In the genomic region with DNA sequence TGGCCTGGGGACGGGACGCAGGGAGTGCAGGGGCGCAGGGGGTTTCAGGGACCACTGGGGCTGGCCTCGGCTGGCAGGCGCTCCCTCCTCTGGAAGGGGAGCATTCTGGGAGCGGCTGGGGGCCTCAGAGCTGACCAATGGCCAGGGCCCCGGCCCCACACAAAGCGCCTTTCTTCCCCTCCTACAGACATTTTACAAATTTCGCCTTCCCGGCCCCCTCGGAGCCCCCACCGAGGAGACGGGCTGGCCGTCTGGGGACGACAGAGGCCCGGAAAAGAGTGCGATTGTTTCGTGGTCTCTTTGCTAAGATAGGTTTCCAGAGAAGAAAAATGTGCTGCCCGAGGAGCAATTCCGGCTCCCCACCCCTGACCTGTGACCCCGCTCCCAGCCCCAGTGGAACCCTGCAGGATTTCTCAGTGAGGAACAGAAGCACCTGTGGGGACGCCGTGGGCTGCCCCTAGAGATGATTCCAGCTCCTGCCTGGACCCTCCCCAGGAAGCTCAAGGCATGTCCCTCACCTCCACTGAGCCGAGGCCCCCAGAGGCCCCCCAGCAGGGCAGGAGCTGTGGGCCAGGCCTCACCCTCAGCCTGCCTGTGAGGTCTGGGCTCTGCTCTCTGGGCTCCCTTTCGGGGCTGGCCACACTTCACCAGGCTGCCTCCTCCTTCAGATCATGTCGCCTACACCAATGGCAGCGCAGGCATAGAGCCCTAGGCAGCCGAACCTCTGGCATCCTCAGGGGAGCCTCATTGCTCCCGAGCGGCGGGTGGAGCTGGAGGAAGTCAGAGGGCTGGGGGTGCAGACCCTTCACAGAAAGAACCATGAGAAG, we compare ENCODE assay signal across 22 cellular contexts. TPM values are rescaled to one million over a fixed set of nuclear protein-coding genes. Genes with fewer than 3 reads are reported as not detected.
"Had no signal": no experiment of that assay in that cellular context is flagged by ENCODE, and none has a peak within 500 bp of the region (broad histone marks: within the 10 kb centered on the region; RNA-seq: fewer than 3 reads in every experiment).

No MANE protein-coding gene starts in this region.

- ATAC-seq: activated CD8-positive, alpha-beta T cell treated with anti-CD3 and anti-CD28 coated beads for 36 hours; activated T-helper 17 cell treated with anti-CD3 and anti-CD28 coated beads, Interleukin-2, amount 50 U/mL, for 72 hours; foreskin keratinocyte; left lobe of liver; mucosa of descending colon; stimulated activated naive B cell treated with anti-CD40 and anti-IgM and Interleukin-4, amounts not matched to agents 10 μg/mL and 1 μg/mL and 100 μg/mL, for 72 hours had no signal

- H3K4me3 Mint-ChIP-seq: activated CD4-positive, alpha-beta T cell treated with anti-CD3 and anti-CD28 coated beads, Interleukin-2, amount 10 ng/mL, durations not matched to agents 24 days and 14 days; activated CD8-positive, alpha-beta T cell treated with anti-CD3 and anti-CD28 coated beads for 36 hours; activated naive CD8-positive, alpha-beta T cell treated with anti-CD3 and anti-CD28 coated beads for 36 hours; activated T-helper 17 cell treated with anti-CD3 and anti-CD28 coated beads, Interleukin-2, amount 50 U/mL, for 72 hours; memory B cell; naive B cell; stimulated activated naive B cell treated with anti-CD40 and anti-IgM and Interleukin-4, amounts not matched to agents 10 μg/mL and 1 μg/mL and 100 μg/mL, for 72 hours had no signal

- DNase-seq: activated CD4-positive, alpha-beta T cell treated with anti-CD3 and anti-CD28 coated beads, Interleukin-2, amount 10 ng/mL, durations not matched to agents 24 days and 14 days; activated CD8-positive, alpha-beta T cell treated with anti-CD3 and anti-CD28 coated beads for 36 hours; activated naive CD4-positive, alpha-beta T cell; activated naive CD8-positive, alpha-beta T cell treated with anti-CD3 and anti-CD28 coated beads for 36 hours; activated T-cell treated with anti-CD3 and anti-CD28 coated beads, Interleukin-2, amount 50 U/mL, for 1 hour; amniotic stem cell; foreskin keratinocyte; islet precursor cell; naive B cell; spleen; stimulated activated naive B cell treated with anti-CD40 and anti-IgM and Interleukin-4, amounts not matched to agents 10 μg/mL and 1 μg/mL and 100 μg/mL, for 72 hours; T-helper 1 cell; T1000 had no signal

- H3K9me3 Mint-ChIP-seq: activated CD4-positive, alpha-beta T cell treated with anti-CD3 and anti-CD28 coated beads, Interleukin-2, amount 10 ng/mL, durations not matched to agents 24 days and 14 days; activated CD8-positive, alpha-beta T cell treated with anti-CD3 and anti-CD28 coated beads for 36 hours; activated naive CD8-positive, alpha-beta T cell treated with anti-CD3 and anti-CD28 coated beads for 36 hours; activated T-helper 17 cell treated with anti-CD3 and anti-CD28 coated beads, Interleukin-2, amount 50 U/mL, for 72 hours; memory B cell; naive B cell; stimulated activated naive B cell treated with anti-CD40 and anti-IgM and Interleukin-4, amounts not matched to agents 10 μg/mL and 1 μg/mL and 100 μg/mL, for 72 hours had no signal

- H3K27ac ChIP-seq: cardiac muscle cell, foreskin keratinocyte, spleen, thoracic aorta had no signal

- H3K9me3 ChIP-seq: mucosa of descending colon, spleen, thoracic aorta had no signal

- H3K4me3 ChIP-seq: cardiac muscle cell, dorsolateral prefrontal cortex, mucosa of descending colon, spleen, thoracic aorta had no signal

- H3K4me1 Mint-ChIP-seq: activated CD4-positive, alpha-beta T cell treated with anti-CD3 and anti-CD28 coated beads, Interleukin-2, amount 10 ng/mL, durations not matched to agents 24 days and 14 days; activated naive CD8-positive, alpha-beta T cell treated with anti-CD3 and anti-CD28 coated beads for 36 hours; activated T-helper 17 cell treated with anti-CD3 and anti-CD28 coated beads, Interleukin-2, amount 50 U/mL, for 72 hours; memory B cell had no signal

- H3K36me3 ChIP-seq: cardiac muscle cell, spleen, thoracic aorta had no signal

- H3K27me3 Mint-ChIP-seq: activated CD4-positive, alpha-beta T cell treated with anti-CD3 and anti-CD28 coated beads, Interleukin-2, amount 10 ng/mL, durations not matched to agents 24 days and 14 days; activated CD8-positive, alpha-beta T cell treated with anti-CD3 and anti-CD28 coated beads for 36 hours had no signal

- H3K27ac Mint-ChIP-seq: activated CD4-positive, alpha-beta T cell treated with anti-CD3 and anti-CD28 coated beads, Interleukin-2, amount 10 ng/mL, durations not matched to agents 24 days and 14 days; activated CD8-positive, alpha-beta T cell treated with anti-CD3 and anti-CD28 coated beads for 36 hours; activated naive CD8-positive, alpha-beta T cell treated with anti-CD3 and anti-CD28 coated beads for 36 hours; activated T-helper 17 cell treated with anti-CD3 and anti-CD28 coated beads, Interleukin-2, amount 50 U/mL, for 72 hours; memory B cell; stimulated activated naive B cell treated with anti-CD40 and anti-IgM and Interleukin-4, amounts not matched to agents 10 μg/mL and 1 μg/mL and 100 μg/mL, for 72 hours had no signal

- H3K36me3 Mint-ChIP-seq: activated naive CD8-positive, alpha-beta T cell treated with anti-CD3 and anti-CD28 coated beads for 36 hours; memory B cell; naive B cell; stimulated activated naive B cell treated with anti-CD40 and anti-IgM and Interleukin-4, amounts not matched to agents 10 μg/mL and 1 μg/mL and 100 μg/mL, for 72 hours had no signal

- H3K27me3 ChIP-seq: cardiac muscle cell had no signal

- H3K4me1 ChIP-seq: foreskin keratinocyte had no signal

RNA-seq across cellular contexts. Expression of a gene that starts 48.7 kb away (rescaled TPM):
- total RNA-seq: activated CD4-positive, alpha-beta T cell treated with anti-CD3 and anti-CD28 coated beads, Interleukin-2, amount 10 ng/mL, durations not matched to agents 24 days and 14 days; activated CD8-positive, alpha-beta T cell treated with anti-CD3 and anti-CD28 coated beads for 36 hours; activated naive CD8-positive, alpha-beta T cell treated with anti-CD3 and anti-CD28 coated beads for 36 hours; activated T-helper 17 cell treated with anti-CD3 and anti-CD28 coated beads, Interleukin-2, amount 50 U/mL, for 72 hours; cardiac muscle cell; epithelial cell of proximal tubule; foreskin keratinocyte; urinary bladder had no signal
- polyA plus RNA-seq: foreskin keratinocyte had no signal
